In the genomic region with DNA sequence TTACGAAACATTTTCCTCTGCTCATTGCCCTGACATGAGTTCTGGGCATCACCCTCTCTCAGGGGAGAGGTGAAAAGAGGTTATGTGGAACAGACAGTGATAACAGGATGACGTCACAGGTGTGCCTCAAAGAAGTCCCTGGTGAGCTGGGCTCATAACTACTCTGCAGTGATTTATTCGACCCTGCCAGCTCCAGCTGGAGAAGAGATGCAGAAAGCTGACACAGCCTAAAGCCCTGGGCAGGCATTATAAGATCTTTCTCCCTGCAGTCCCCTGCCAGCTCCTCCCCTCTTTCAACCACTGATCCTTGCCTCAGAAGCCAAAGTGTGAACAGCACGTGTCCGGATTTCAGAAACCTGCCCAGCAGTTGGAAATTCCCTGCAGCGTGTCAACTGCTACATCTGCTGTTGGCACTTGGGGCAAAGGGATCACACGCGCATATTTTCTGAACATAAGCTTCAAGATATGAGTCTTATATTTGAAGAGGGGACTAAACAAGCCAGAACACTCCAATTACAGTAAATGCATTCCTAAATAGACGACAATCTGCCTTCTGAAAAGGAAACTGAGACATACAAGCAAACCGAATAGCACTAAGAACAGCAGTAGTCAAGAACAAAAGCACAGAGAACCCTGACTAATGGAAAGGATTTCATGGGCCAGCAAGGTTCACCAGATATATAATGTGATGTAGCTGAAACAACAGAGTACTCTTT, we compare ENCODE assay signal across 9 cellular contexts.
DNase-seq lines count a peak whose midpoint lies in the region; ATAC-seq, FAIRE-seq and TF ChIP-seq lines count a peak whose summit lies in the region.
"Had no signal": no experiment of that assay in that cellular context is flagged by ENCODE, and none has a peak within 500 bp of the region (broad histone marks: within the 10 kb centered on the region; RNA-seq: fewer than 3 reads in every experiment).

No MANE protein-coding gene starts in this region.

- POLR2A ChIA-PET in activated naive CD8-positive, alpha-beta T cell treated with anti-CD3 and anti-CD28 coated beads, Interleukin-2, amount 10 ng/mL, durations not matched to agents 7 days and 5 days (lab: Charles Lee), result interaction anchor here (0.9 to 2.2 kb wide), 4 partner anchors 8 to 167 kb away, joined by 3 to 5 read pairs (median 4); no protein-coding TSS in a partner anchor
- POLR2A ChIA-PET in HepG2 (lab: Yijun Ruan, JAX), result interaction anchor here (1.1 kb wide), 1 partner anchor 170 kb away, joined by 3 read pairs; no protein-coding TSS in a partner anchor

- peak overlapping the region; percentile 99 for H3K27ac ChIP-seq in KMS-11
- H3K27ac ChIP-seq in HepG2 (ENCODE audit: extremely low read length, insufficient read depth, low read length), result no peak overlapping the region

- H3K9ac ChIP-seq in KMS-11 (peak overlapping the region; percentile 82), HepG2 (ENCODE audit: insufficient read depth, low read depth, low read length) (no peak overlapping the region)

- no peaks in the 10 kb centered on the region for H3K9me3 Mint-ChIP-seq in activated naive CD8-positive, alpha-beta T cell treated with anti-CD3 and anti-CD28 coated beads, Interleukin-2, amount 10 ng/mL, durations not matched to agents 7 days and 5 days

- no peaks in the 10 kb centered on the region for H3K79me2 ChIP-seq in KMS-11 (ENCODE audit: insufficient read depth, low read depth)
- no peaks in the 10 kb centered on the region for H3K79me2 ChIP-seq in HepG2 (ENCODE audit: insufficient read depth, low read length)

- no peak overlapping the region for H3K4me3 ChIP-seq in KMS-11 (IDR thresholded peaks at IDR 0.05; ENCODE audit: insufficient read depth, low read depth, low read length)
- no peak overlapping the region for H3K4me3 ChIP-seq in HepG2 (replicated peaks in 1 of 3; ENCODE audit: insufficient read depth in 1 of 3, low read depth in 2 of 3, low read length in 3 of 3)
- H3K4me3 ChIP-seq: ascending aorta had no signal

- H4K20me1 ChIP-seq in KMS-11 (ENCODE audit: insufficient read depth) (no peaks in the 10 kb centered on the region), HepG2 (ENCODE audit: insufficient read depth, low read length) (no peaks in the 10 kb centered on the region)

- H3K36me3 ChIP-seq in KMS-11 (ENCODE audit: insufficient read depth), result no peaks in the 10 kb centered on the region
- peaks cover 3 to 10% of the 10 kb centered on the region in 2 experiments; a peak in 4 of 5 replicates for H3K36me3 ChIP-seq in HepG2 (replicated peaks in 1 of 2; ENCODE audit: control insufficient read depth in 1 of 2, insufficient read depth in 2 of 2, low read length in 2 of 2)
- H3K36me3 ChIP-seq: ascending aorta had no signal

- TF ChIP-seq RAD21 in HepG2 (CRISPR knock-in tag; IDR thresholded peaks at IDR 0.05), result no peak

- in situ Hi-C loops in HepG2 (cut with HindIII; ENCODE audit: extremely low pct_ligation_motif_present, low pct_unique_long_range_greater_than_20kb), result no loop called here

- H3K4me2 ChIP-seq in KMS-11 (peak overlapping the region; percentile 70), HepG2 (ENCODE audit: low read depth, low read length) (no peak overlapping the region)

- H3K4me1 ChIP-seq in KMS-11 (ENCODE audit: low read depth, poor library complexity, severe bottlenecking), result peaks cover 71% of the 10 kb centered on the region
- peaks cover 14% of the 10 kb centered on the region for H3K4me1 ChIP-seq in HepG2 (ENCODE audit: insufficient read depth, low read length)

- WGBS in HepG2 (ENCODE audit: low lambda C conversion rate), result 93% methylated on average over 10 of the region's 10 CpGs

- CTCF ChIA-PET in HepG2 (lab: Yijun Ruan, JAX; ENCODE audit: low intra/inter-chr PET ratio, low total read pairs), result no interaction called here

- no peaks in the 10 kb centered on the region for H3K27me3 Mint-ChIP-seq in activated naive CD8-positive, alpha-beta T cell treated with anti-CD3 and anti-CD28 coated beads, Interleukin-2, amount 10 ng/mL, durations not matched to agents 7 days and 5 days

- peaks cover 36% of the 10 kb centered on the region for H3K4me1 Mint-ChIP-seq in activated naive CD8-positive, alpha-beta T cell treated with anti-CD3 and anti-CD28 coated beads, Interleukin-2, amount 10 ng/mL, durations not matched to agents 7 days and 5 days

- H3K27me3 ChIP-seq in KMS-11 (ENCODE audit: insufficient read depth, low read depth), result no peaks in the 10 kb centered on the region
- H3K27me3 ChIP-seq in HepG2 (ENCODE audit: control insufficient read depth in 1 of 2, insufficient read depth in 2 of 2, low read length in 2 of 2), result no peaks in the 10 kb centered on the region
- H3K27me3 ChIP-seq: ascending aorta had no signal

- FAIRE-seq in HepG2 (lab: Jason Lieb, UNC), result no peak

- ATAC-seq in activated naive CD8-positive, alpha-beta T cell treated with anti-CD3 and anti-CD28 coated beads, Interleukin-2, amount 10 ng/mL, durations not matched to agents 7 days and 5 days (ENCODE audit: low read depth), result peak; percentile 68
- ATAC-seq in HepG2, result no peak
- ATAC-seq in HG02610 (IDR thresholded peaks at IDR 0.05; ENCODE audit: unreplicated experiment), result no peak

- BruUV-seq in HepG2 (replicated peaks; lab: Mats Ljungman, UMichigan), result no TSS peak

- DNase-seq in D341Med (ENCODE audit: low spot score) (peak; percentile 52), HepG2 (ENCODE audit: low spot score) (no peak), iPS-NIHi7 (ENCODE audit: extremely low spot score) (no peak), NCI-H2196 (lab: John Stamatoyannopoulos, UW; ENCODE audit: unreplicated experiment) (no peak)
- DNase-seq in activated naive CD8-positive, alpha-beta T cell treated with anti-CD3 and anti-CD28 coated beads, Interleukin-2, amount 10 ng/mL, durations not matched to agents 7 days and 5 days, result peak; percentile 41
- peak; percentile 69 for DNase-seq in stimulated activated CD8-positive, alpha-beta memory T cell treated with anti-CD3 and anti-CD28 coated beads, Interleukin-4, amount 100 ng/mL, for 48 hours

- TF ChIP-seq CTCF in KMS-11 (conservative IDR thresholded peaks at IDR 0.05; ENCODE audit: low read depth, low read length) (no peak), HepG2 (CRISPR knock-in tag; IDR thresholded peaks at IDR 0.05) (no peak)

- H3K27ac Mint-ChIP-seq in activated naive CD8-positive, alpha-beta T cell treated with anti-CD3 and anti-CD28 coated beads, Interleukin-2, amount 10 ng/mL, durations not matched to agents 7 days and 5 days, result peak overlapping the region; percentile 23

- 0 out of 2 replicates have a peak overlapping the region, but pooled peaks have one; percentile 3 for H2AFZ ChIP-seq in KMS-11 (ENCODE audit: low read depth)
- no peak overlapping the region for H2AFZ ChIP-seq in HepG2 (ENCODE audit: low read length)

- peaks cover 35% of the 10 kb centered on the region for H3K36me3 Mint-ChIP-seq in activated naive CD8-positive, alpha-beta T cell treated with anti-CD3 and anti-CD28 coated beads, Interleukin-2, amount 10 ng/mL, durations not matched to agents 7 days and 5 days

- intact Hi-C loops in HepG2 (cut with micrococcal nuclease; ENCODE audit: unreplicated experiment), result no loop called here

- no peaks in the 10 kb centered on the region for H3K9me3 ChIP-seq in HepG2 (ENCODE audit: low read length)
- H3K9me3 ChIP-seq: ascending aorta had no signal

- TF ChIP-seq EP300 in HepG2 (IDR thresholded peaks at IDR 0.05; ENCODE audit: low read depth in 2 of 2, low read length in 2 of 2) (no peak), HepG2 (CRISPR knock-in tag; IDR thresholded peaks at IDR 0.05; ENCODE audit: borderline replicate concordance) (no peak)

- TF ChIP-seq POLR2A in HepG2 (IDR thresholded peaks at IDR 0.05; ENCODE audit: insufficient read depth in 1 of 2, low read depth in 2 of 2, low read length in 2 of 2), result no peak

- peak overlapping the region; percentile 44 for H3K4me3 Mint-ChIP-seq in activated naive CD8-positive, alpha-beta T cell treated with anti-CD3 and anti-CD28 coated beads, Interleukin-2, amount 10 ng/mL, durations not matched to agents 7 days and 5 days

TF ChIP-seq in HepG2, 621 proteins besides CTCF, POLR2A, EP300 and RAD21:
- TF ChIP-seq, protein P1, sequence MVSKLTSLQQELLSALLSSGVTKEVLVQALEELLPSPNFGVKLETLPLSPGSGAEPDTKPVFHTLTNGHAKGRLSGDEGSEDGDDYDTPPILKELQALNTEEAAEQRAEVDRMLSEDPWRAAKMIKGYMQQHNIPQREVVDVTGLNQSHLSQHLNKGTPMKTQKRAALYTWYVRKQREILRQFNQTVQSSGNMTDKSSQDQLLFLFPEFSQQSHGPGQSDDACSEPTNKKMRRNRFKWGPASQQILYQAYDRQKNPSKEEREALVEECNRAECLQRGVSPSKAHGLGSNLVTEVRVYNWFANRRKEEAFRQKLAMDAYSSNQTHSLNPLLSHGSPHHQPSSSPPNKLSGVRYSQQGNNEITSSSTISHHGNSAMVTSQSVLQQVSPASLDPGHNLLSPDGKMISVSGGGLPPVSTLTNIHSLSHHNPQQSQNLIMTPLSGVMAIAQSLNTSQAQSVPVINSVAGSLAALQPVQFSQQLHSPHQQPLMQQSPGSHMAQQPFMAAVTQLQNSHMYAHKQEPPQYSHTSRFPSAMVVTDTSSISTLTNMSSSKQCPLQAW (CRISPR knock-in tag; IDR thresholded peaks at IDR 0.05), result no peak
- TF ChIP-seq CREB1 (IDR thresholded peaks at IDR 0.05), result peak; percentile 45; the same call in 1 of the 2 replicates
- no peak for TF ChIP-seq CREB1 (CRISPR knock-in tag; IDR thresholded peaks at IDR 0.05)
- TF ChIP-seq ATF7-NPFF (CRISPR knock-in tag; IDR thresholded peaks at IDR 0.05; ENCODE audit: low read depth), result no peak
TF ChIP-seq in HepG2: peak in this region for 1.

Comparison
In these comparisons a context has a peak if more than half of its experiments do, and no peak if none do; other contexts are left out.
1. DNase-seq: peak in D341Med (single experiment), activated naive CD8-positive, alpha-beta T cell treated with anti-CD3 and anti-CD28 coated beads, Interleukin-2, amount 10 ng/mL, durations not matched to agents 7 days and 5 days (single experiment) and stimulated activated CD8-positive, alpha-beta memory T cell treated with anti-CD3 and anti-CD28 coated beads, Interleukin-4, amount 100 ng/mL, for 48 hours (single experiment); none in HepG2 (single experiment), iPS-NIHi7 (single experiment) and NCI-H2196 (single experiment).